Comparison of ENCODE assay signal across 13 cellular contexts in the genomic region with DNA sequence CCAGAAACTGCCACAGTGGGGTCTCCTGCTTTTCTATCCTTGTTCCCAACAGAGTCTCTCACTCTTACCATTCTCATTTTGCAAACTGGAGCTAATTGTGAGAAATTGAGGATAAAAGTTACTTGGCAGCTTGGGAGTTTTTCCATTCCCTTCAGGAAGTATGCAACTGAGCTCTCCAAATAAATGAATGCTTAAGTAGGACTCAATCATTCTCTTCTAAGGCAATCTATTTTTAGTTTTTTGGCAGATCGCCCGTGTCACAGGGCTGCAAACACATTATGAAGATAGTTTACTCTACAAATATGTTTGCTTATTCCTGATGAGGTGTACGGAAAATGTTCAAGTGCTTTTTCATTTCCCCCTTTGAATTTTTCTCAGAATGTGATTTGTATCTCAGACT. TPM values are rescaled to one million over a fixed set of nuclear protein-coding genes. Genes with fewer than 3 reads are reported as not detected.
DNase-seq lines count a peak whose midpoint lies in the region; ATAC-seq and TF ChIP-seq lines count a peak whose summit lies in the region.
"Had no signal": no experiment of that assay in that cellular context is flagged by ENCODE, and none has a peak within 500 bp of the region (broad histone marks: within the 10 kb centered on the region; RNA-seq: fewer than 3 reads in every experiment).

No MANE protein-coding gene starts in this region.

- no peak for TF ChIP-seq CTCF in coronary artery (IDR thresholded peaks at IDR 0.05)
- TF ChIP-seq CTCF in lung (IDR thresholded peaks at IDR 0.05; ENCODE audit: control extremely low read depth, extremely low read depth) = no peak
- no peak for TF ChIP-seq CTCF in spleen (IDR thresholded peaks at IDR 0.05 in 8 of 11, conservative IDR thresholded peaks at IDR 0.05 in 3 of 11)

- H3K4me1 ChIP-seq in lung (ENCODE audit: control insufficient read depth in 2 of 2, insufficient read depth in 2 of 2, low read length in 2 of 2) (no peaks in the 10 kb centered on the region), spleen (no peaks in the 10 kb centered on the region)
- H3K4me1 ChIP-seq: esophagus squamous epithelium had no signal

- H3K27me3 ChIP-seq in lung (ENCODE audit: control insufficient read depth, insufficient read depth) (no peaks in the 10 kb centered on the region), spleen (replicated peaks in 1 of 7) (peaks cover 0 to 6% (median 0%) of the 10 kb centered on the region in 7 donors)
- H3K27me3 ChIP-seq: esophagus squamous epithelium had no signal

- TF ChIP-seq POLR2A in spleen (IDR thresholded peaks at IDR 0.05) = no peak

- H3K27ac ChIP-seq in coronary artery (peak overlapping the region; percentile 37 to 58), lung (ENCODE audit: low read depth in 1 of 2, low read length in 1 of 2) (peak overlapping the region in 1 of 2 donors; percentile 74), spleen (peak overlapping the region in 4 of 8 donors; percentile 21 to 54 (median 39))

- DNase-seq in COR-L47 (lab: John Stamatoyannopoulos, UW) (peak; percentile 64), NCI-H2029 (lab: John Stamatoyannopoulos, UW) (peak; percentile 41), coronary artery (ENCODE audit: low spot score) (no peak), lung (ENCODE audit: low spot score) (peak; percentile 63), spleen (no peak), T-helper 1 cell (no peak), NOMO-1 treated with dmso at 0.1 percent for 144 hours (lab: John Stamatoyannopoulos, UW; ENCODE audit: unreplicated experiment) (no peak), epidermal melanocyte (ENCODE audit: insufficient read length, low spot score) (no peak)
- DNase-seq: activated naive CD4-positive, alpha-beta T cell treated with Interleukin-2 at 50 U/mL for 16 hours; esophagus squamous epithelium; naive thymus-derived CD8-positive, alpha-beta T cell; NCI-H1694 treated with DMSO at 0.1 percent for 48 hours had no signal

- H3K4me3 ChIP-seq in coronary artery (no peak overlapping the region), lung (no peak overlapping the region), spleen (no peak overlapping the region)
- H3K4me3 ChIP-seq: esophagus squamous epithelium had no signal

- H3K36me3 ChIP-seq in lung (ENCODE audit: control insufficient read depth in 2 of 2, insufficient read depth in 2 of 2, low read length in 2 of 2) (no peaks in the 10 kb centered on the region), spleen (no peaks in the 10 kb centered on the region)
- H3K36me3 ChIP-seq: esophagus squamous epithelium had no signal

- WGBS in lung, 2 donors = 28 to 48% methylated on average over 3 of the region's 3 CpGs
- WGBS in spleen, 5 donors = 33 to 48% (median 46%) methylated on average over 3 of the region's 3 CpGs

- H3K9me3 ChIP-seq in lung (ENCODE audit: control insufficient read depth in 2 of 2, insufficient read depth in 1 of 2, low read length in 1 of 2) (peaks cover 0 to 2% of the 10 kb centered on the region in 2 donors), spleen (no peaks in the 10 kb centered on the region)
- H3K9me3 ChIP-seq: esophagus squamous epithelium had no signal

- intact Hi-C loops in spleen (cut with DNase I; ENCODE audit: low total_unique reads) = no loop called here

- peak; percentile 58 for ATAC-seq in lung (ENCODE audit: insufficient read depth, low FRiP score)
- ATAC-seq: naive thymus-derived CD8-positive, alpha-beta T cell had no signal

RNA-seq across cellular contexts. Expression of a gene that starts 5.3 kb away (rescaled TPM):
- total RNA-seq in lung (under 1 TPM; 0.06 to 0.34 TPM), spleen (not detected)
- polyA plus RNA-seq in lung (under 1 TPM in 1 of 2 donors, not detected in 1; 0.06 TPM), spleen (not detected)
- total RNA-seq: Daoy; esophagus squamous epithelium; naive thymus-derived CD8-positive, alpha-beta T cell had no signal
- polyA plus RNA-seq: naive thymus-derived CD8-positive, alpha-beta T cell had no signal

RNA-seq across cellular contexts. Expression of a gene that starts 25.2 kb away (rescaled TPM):
- total RNA-seq in lung (10 to 100 TPM; 21.6 to 72.8 TPM), spleen (10 to 100 TPM; 10.8 to 17.2 (median 13.4) TPM)
- polyA plus RNA-seq in lung (10 to 100 TPM; 11.7 to 16.0 TPM), spleen (1 to 10 TPM; 4.9 to 7.0 (median 5.6) TPM)

RNA-seq across cellular contexts. Expression of a gene that starts 40.2 kb away (rescaled TPM):
- total RNA-seq in lung (1 to 10 TPM; 3.7 to 7.5 TPM), spleen (10 to 100 TPM in 6 of 7 donors, 1 to 10 TPM in 1; 6.4 to 23.0 (median 19.5) TPM)
- polyA plus RNA-seq in lung (1 to 10 TPM; 2.1 to 2.5 TPM), spleen (10 to 100 TPM in 1 of 3 donors, 1 to 10 TPM in 2; 5.4 to 16.6 (median 7.0) TPM)

Comparison
In these comparisons a context has a peak if more than half of its experiments do, and no peak if none do; other contexts are left out.
1. DNase-seq: peak in COR-L47 (single experiment), NCI-H2029 (single experiment) and lung (single experiment); none in coronary artery (single experiment), spleen (single experiment), T-helper 1 cell (0 of 5), NOMO-1 treated with dmso at 0.1 percent for 144 hours (single experiment) and epidermal melanocyte (single experiment).